In genomic region chr15:82540984-82541431, GRCh38 we compare ENCODE assay signal across 8 cellular contexts. TPM values are rescaled to one million over a fixed set of nuclear protein-coding genes. Genes with fewer than 3 reads are reported as not detected.
DNase-seq lines count a peak whose midpoint lies in the region; ATAC-seq lines count a peak whose summit lies in the region.

No MANE protein-coding gene starts in this region.

- H3K27ac ChIP-seq in HUES6 (ENCODE audit: low read depth, low read length) (peak overlapping the region; percentile 35; the same call in 1 of the 2 replicates), layer of hippocampus (ENCODE audit: low read depth, low read length) (peak overlapping the region; percentile 85), temporal lobe (ENCODE audit: low read depth, low read length) (peak overlapping the region; percentile 83)

- H3K27me3 ChIP-seq in HUES6 (ENCODE audit: control insufficient read depth, insufficient read depth, low read length) (no peaks in the 10 kb centered on the region), layer of hippocampus (ENCODE audit: control insufficient read depth, insufficient read depth, low read length) (no peaks in the 10 kb centered on the region)

- peaks cover 27% of the 10 kb centered on the region for H3K4me1 ChIP-seq in HUES6 (ENCODE audit: control insufficient read depth, insufficient read depth, low read length)

- no peaks in the 10 kb centered on the region for H3K9me3 ChIP-seq in HUES6 (ENCODE audit: control insufficient read depth, insufficient read depth, low read depth, low read length)

- H3K9ac ChIP-seq in HUES6 (ENCODE audit: low read length): peak overlapping the region; percentile 65

- in situ Hi-C loops in T47D (cut with HindIII; ENCODE audit: low pct_unique_long_range_greater_than_20kb, low sequenced_read_pairs): no loop called here

- peak overlapping the region; percentile 99 for H3K4me3 ChIP-seq in HUES6 (ENCODE audit: low read depth, low read length)

- H3K36me3 ChIP-seq in HUES6 (ENCODE audit: control insufficient read depth, insufficient read depth, low read length): peaks cover 40% of the 10 kb centered on the region

- ATAC-seq in GM21576 (IDR thresholded peaks at IDR 0.05; ENCODE audit: unreplicated experiment) (no peak), HG03095 (IDR thresholded peaks at IDR 0.05; ENCODE audit: unreplicated experiment) (no peak)

- DNase-seq in Ammon's horn (ENCODE audit: low spot score) (peak; percentile 34), T47D (ENCODE audit: low read depth in 1 of 2, low spot score in 1 of 2) (peak; percentile 27 to 31), H4 (ENCODE audit: low spot score) (no peak)

RNA-seq across cellular contexts. Expression of gene RPS17, which starts 0.8 kb away (rescaled TPM):
- 1,013 TPM for total RNA-seq in temporal lobe
- 3,004 and 3,097 TPM in 2 replicates for total RNA-seq in H4 (2014; rRNA removed; shearing (Covaris generic))

Comparison
In these comparisons a context has a peak if more than half of its experiments do, and no peak if none do; other contexts are left out.
1. H3K27ac ChIP-seq: peak in every context shown above with its lines; median percentile 85 in layer of hippocampus; 83 in temporal lobe; 35 in HUES6.